8 cellular contexts compared by ENCODE assay signal in the genomic region with DNA sequence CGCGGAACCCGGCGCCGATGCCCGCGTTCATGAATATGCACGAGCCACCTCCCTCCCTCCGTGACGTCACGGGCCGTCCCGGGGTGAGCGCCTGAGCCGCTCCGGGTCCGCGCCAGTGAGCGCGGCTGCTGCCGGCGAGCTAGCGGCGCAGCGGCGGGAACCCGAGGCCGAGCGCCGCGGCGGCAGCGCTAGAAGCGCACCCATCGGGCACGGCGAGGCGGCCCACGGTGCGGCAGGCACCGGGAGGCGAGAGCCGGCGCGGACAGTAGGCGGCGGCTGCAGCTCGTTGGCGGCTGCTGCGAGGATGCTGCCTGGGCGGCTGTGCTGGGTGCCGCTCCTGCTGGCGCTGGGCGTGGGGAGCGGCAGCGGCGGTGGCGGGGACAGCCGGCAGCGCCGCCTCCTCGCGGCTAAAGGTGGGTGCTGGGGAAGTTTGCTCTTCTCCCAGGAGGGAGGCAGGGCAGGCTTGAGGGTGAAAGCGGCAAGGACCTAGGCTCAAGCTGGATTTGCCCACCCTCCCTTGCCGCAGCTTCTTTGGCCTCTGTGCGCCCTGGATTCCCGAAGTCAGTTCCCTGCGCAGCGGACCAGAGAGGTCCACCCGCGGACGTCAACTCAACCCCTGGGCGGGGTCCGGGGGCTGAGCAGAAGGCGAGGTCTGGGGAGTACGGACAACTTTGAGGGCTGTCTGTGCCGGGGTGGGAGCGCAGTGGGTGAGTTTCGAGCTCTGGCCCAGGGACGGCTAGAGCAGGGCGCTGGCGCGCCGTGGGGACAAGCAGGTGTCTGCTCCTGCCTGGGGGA. TPM values are rescaled to one million over a fixed set of nuclear protein-coding genes. Genes with fewer than 3 reads are reported as not detected.
DNase-seq lines count a peak whose midpoint lies in the region; ATAC-seq and TF ChIP-seq lines count a peak whose summit lies in the region.

A gene (plus strand): TSS at position 115 of the 795 bp plus-strand sequence.

- CTCF ChIA-PET in activated naive CD4-positive, alpha-beta T cell treated with anti-CD3 and anti-CD28 coated beads, Interleukin-2, amount 10 ng/mL, durations not matched to agents 7 days and 5 days (lab: Charles Lee): no interaction called here

- H3K4me3 Mint-ChIP-seq in activated naive CD4-positive, alpha-beta T cell treated with anti-CD3 and anti-CD28 coated beads, Interleukin-2, amount 10 ng/mL, durations not matched to agents 7 days and 5 days: no peak within 1 kb of the TSS

- peaks cover 10% of the 10 kb centered on the region for H3K4me1 Mint-ChIP-seq in activated naive CD4-positive, alpha-beta T cell treated with anti-CD3 and anti-CD28 coated beads, Interleukin-2, amount 10 ng/mL, durations not matched to agents 7 days and 5 days

- peak; percentile 64 for ATAC-seq in HG03521 (IDR thresholded peaks at IDR 0.05; ENCODE audit: unreplicated experiment)
- no peak for ATAC-seq in activated CD4-positive, CD25-positive, alpha-beta regulatory T cell treated with anti-CD3 and anti-CD28 coated beads, Interleukin-2, amount 50 U/mL, for 24 hours

- DNase-seq in activated naive CD4-positive, alpha-beta T cell treated with anti-CD3 and anti-CD28 coated beads, Interleukin-2, amount 10 ng/mL, durations not matched to agents 7 days and 5 days: peak; percentile 32
- DNase-seq in activated naive CD4-positive, alpha-beta T cell treated with anti-CD3 and anti-CD28 coated beads, Interleukin-2, amount 50 U/mL, for 16 hours: no peak
- DNase-seq in Peyer's patch (peak in 2 of 3 donors; percentile 59 to 63), lung microvascular endothelial cell (ENCODE audit: low read depth in 2 of 2) (peak; percentile 8 to 21)

- no peaks in the 10 kb centered on the region for H3K36me3 ChIP-seq in Peyer's patch
- H3K36me3 ChIP-seq in endocrine pancreas (ENCODE audit: control insufficient read depth, insufficient read depth, low read length): no peaks in the 10 kb centered on the region

- H3K27ac ChIP-seq in Peyer's patch: no peak within 1 kb of the TSS
- peak within 1 kb of the TSS; percentile 17 for H3K27ac ChIP-seq in temporal lobe (ENCODE audit: low read depth, low read length)

- no peak within 1 kb of the TSS for H3K27ac Mint-ChIP-seq in activated naive CD4-positive, alpha-beta T cell treated with anti-CD3 and anti-CD28 coated beads, Interleukin-2, amount 10 ng/mL, durations not matched to agents 7 days and 5 days

- peaks cover 61% of the 10 kb centered on the region for H3K27me3 Mint-ChIP-seq in activated naive CD4-positive, alpha-beta T cell treated with anti-CD3 and anti-CD28 coated beads, Interleukin-2, amount 10 ng/mL, durations not matched to agents 7 days and 5 days

- TF ChIP-seq POLR2A in Peyer's patch (IDR thresholded peaks at IDR 0.05): no peak

- peak within 1 kb of the TSS; percentile 60 for H3K9ac ChIP-seq in endocrine pancreas (ENCODE audit: control insufficient read depth, insufficient read depth, low read length)

- peaks cover 0 to 14% of the 10 kb centered on the region in 2 donors for H3K27me3 ChIP-seq in Peyer's patch
- no peaks in the 10 kb centered on the region for H3K27me3 ChIP-seq in endocrine pancreas (ENCODE audit: control insufficient read depth, insufficient read depth, low read length)

- no peaks in the 10 kb centered on the region for H3K36me3 Mint-ChIP-seq in activated naive CD4-positive, alpha-beta T cell treated with anti-CD3 and anti-CD28 coated beads, Interleukin-2, amount 10 ng/mL, durations not matched to agents 7 days and 5 days

- H3K4me3 ChIP-seq in Peyer's patch (peak within 1 kb of the TSS; percentile 21 to 53 (median 33)), endocrine pancreas (ENCODE audit: control insufficient read depth, insufficient read depth, low read length) (no peak within 1 kb of the TSS)

- peak in 1 of 6 experiments; percentile 5 for TF ChIP-seq CTCF in Peyer's patch (IDR thresholded peaks at IDR 0.05)

- H3K4me1 ChIP-seq in Peyer's patch (peaks cover 0 to 20% (median 4%) of the 10 kb centered on the region in 4 donors), endocrine pancreas (ENCODE audit: control insufficient read depth, insufficient read depth, low read length) (peaks cover 9% of the 10 kb centered on the region)

- no peaks in the 10 kb centered on the region for H3K9me3 Mint-ChIP-seq in activated naive CD4-positive, alpha-beta T cell treated with anti-CD3 and anti-CD28 coated beads, Interleukin-2, amount 10 ng/mL, durations not matched to agents 7 days and 5 days

- H3K9me3 ChIP-seq in Peyer's patch (no peaks in the 10 kb centered on the region), endocrine pancreas (ENCODE audit: control insufficient read depth, low read length) (no peaks in the 10 kb centered on the region)

RNA-seq across cellular contexts. Expression of the gene that starts here (rescaled TPM):
- total RNA-seq in Peyer's patch: 1 to 10 TPM; 2.7 to 5.0 (median 3.1) TPM
- total RNA-seq in lung microvascular endothelial cell: under 0.01 and 0.20 TPM in 2 replicates
- 18.4 TPM for total RNA-seq in temporal lobe

Comparison
In these comparisons a context has a peak if more than half of its experiments do, and no peak if none do; other contexts are left out.
1. Peak in DNase-seq in lung microvascular endothelial cell; RNA of the gene not detected or under 1 TPM.